In genomic region chr18:59554796-59555195, GRCh38 we compare ENCODE assay signal across 27 cellular contexts.
"Had no signal": no experiment of that assay in that cellular context is flagged by ENCODE, and none has a peak within 500 bp of the region (broad histone marks: within the 10 kb centered on the region; RNA-seq: fewer than 3 reads in every experiment).

No MANE protein-coding gene starts in this region.

- ATAC-seq: activated T-helper 17 cell treated with anti-CD3 and anti-CD28 coated beads, Interleukin-2, amount 50 U/mL, for 72 hours; Right ventricle myocardium inferior; T-cell had no signal

- H3K4me3 ChIP-seq: MG63, PC-9, SK-N-MC had no signal

- H3K36me3 ChIP-seq: brain microvascular endothelial cell had no signal

- H3K27me3 Mint-ChIP-seq: activated B cell treated with CpG ODN at 0.5 μM for 24 hours; activated CD4-positive, alpha-beta memory T cell treated with anti-CD3 and anti-CD28 coated beads, Interleukin-2, amount 10 ng/mL, durations not matched to agents 7 days and 5 days; activated T-helper 17 cell treated with anti-CD3 and anti-CD28 coated beads, Interleukin-2, amount 50 U/mL, for 72 hours; T-cell had no signal

- H3K4me2 ChIP-seq: PC-9 had no signal

- H3K9me3 ChIP-seq: MG63 had no signal

- H3K36me3 Mint-ChIP-seq: activated naive CD8-positive, alpha-beta T cell; T-cell had no signal

- H3K4me3 Mint-ChIP-seq: activated B cell treated with CpG ODN at 0.5 μM for 24 hours; activated CD4-positive, alpha-beta memory T cell treated with anti-CD3 and anti-CD28 coated beads, Interleukin-2, amount 10 ng/mL, durations not matched to agents 7 days and 5 days; activated naive CD4-positive, alpha-beta T cell treated with anti-CD3 and anti-CD28 coated beads for 36 hours; activated naive CD8-positive, alpha-beta T cell; activated T-helper 17 cell treated with anti-CD3 and anti-CD28 coated beads, Interleukin-2, amount 50 U/mL, for 72 hours; T-cell had no signal

- H3K27ac ChIP-seq: brain microvascular endothelial cell, PC-9, SK-N-MC had no signal

- H3K27ac Mint-ChIP-seq: activated B cell treated with CpG ODN at 0.5 μM for 24 hours; activated CD4-positive, alpha-beta memory T cell treated with anti-CD3 and anti-CD28 coated beads, Interleukin-2, amount 10 ng/mL, durations not matched to agents 7 days and 5 days; activated naive CD4-positive, alpha-beta T cell treated with anti-CD3 and anti-CD28 coated beads for 36 hours; activated naive CD8-positive, alpha-beta T cell; activated T-helper 17 cell treated with anti-CD3 and anti-CD28 coated beads, Interleukin-2, amount 50 U/mL, for 72 hours; T-cell had no signal

- H3K9me3 Mint-ChIP-seq: activated CD4-positive, alpha-beta memory T cell treated with anti-CD3 and anti-CD28 coated beads, Interleukin-2, amount 10 ng/mL, durations not matched to agents 7 days and 5 days; activated naive CD4-positive, alpha-beta T cell treated with anti-CD3 and anti-CD28 coated beads for 36 hours; activated T-helper 17 cell treated with anti-CD3 and anti-CD28 coated beads, Interleukin-2, amount 50 U/mL, for 72 hours had no signal

- H3K4me1 Mint-ChIP-seq: activated B cell treated with CpG ODN at 0.5 μM for 24 hours; activated CD4-positive, alpha-beta memory T cell treated with anti-CD3 and anti-CD28 coated beads, Interleukin-2, amount 10 ng/mL, durations not matched to agents 7 days and 5 days; activated T-helper 17 cell treated with anti-CD3 and anti-CD28 coated beads, Interleukin-2, amount 50 U/mL, for 72 hours; T-cell had no signal

- DNase-seq: activated B cell treated with CpG ODN at 0.5 μM for 24 hours; activated CD4-positive, alpha-beta memory T cell treated with anti-CD3 and anti-CD28 coated beads, Interleukin-2, amount 10 ng/mL, durations not matched to agents 7 days and 5 days; activated CD4-positive, alpha-beta T cell treated with anti-CD3 and anti-CD28 coated beads for 1 hour; activated CD4-positive, alpha-beta T cell treated with anti-CD3 and anti-CD28 coated beads, Interleukin-2, amount 50 U/mL, for 1 hour; activated gamma-delta T cell; activated naive CD4-positive, alpha-beta T cell treated with anti-CD3 and anti-CD28 coated beads for 36 hours; activated T-cell treated with anti-CD3 and anti-CD28 coated beads for 4 hours; activated T-cell treated with anti-CD3 and anti-CD28 coated beads, Interleukin-2, amount 50 U/mL, for 48 hours; amygdala; brain microvascular endothelial cell; caudate nucleus; MG63; MV-4-11; NCI-H1092 treated with DMSO at 0.1 percent for 48 hours; NCI-H1417 treated with DMSO at 0.1 percent for 48 hours; NCI-H1694; NCI-H2029 treated with DMSO at 0.1 percent for 48 hours; NCI-H446; NCI-H524; PC-9; T-cell; T-helper 2 cell; T1000 had no signal

- H2AFZ ChIP-seq: PC-9 had no signal

- H3K27me3 ChIP-seq: brain microvascular endothelial cell, MG63 had no signal
